ENCODE assay signal across 8 cellular contexts in the genomic region with DNA sequence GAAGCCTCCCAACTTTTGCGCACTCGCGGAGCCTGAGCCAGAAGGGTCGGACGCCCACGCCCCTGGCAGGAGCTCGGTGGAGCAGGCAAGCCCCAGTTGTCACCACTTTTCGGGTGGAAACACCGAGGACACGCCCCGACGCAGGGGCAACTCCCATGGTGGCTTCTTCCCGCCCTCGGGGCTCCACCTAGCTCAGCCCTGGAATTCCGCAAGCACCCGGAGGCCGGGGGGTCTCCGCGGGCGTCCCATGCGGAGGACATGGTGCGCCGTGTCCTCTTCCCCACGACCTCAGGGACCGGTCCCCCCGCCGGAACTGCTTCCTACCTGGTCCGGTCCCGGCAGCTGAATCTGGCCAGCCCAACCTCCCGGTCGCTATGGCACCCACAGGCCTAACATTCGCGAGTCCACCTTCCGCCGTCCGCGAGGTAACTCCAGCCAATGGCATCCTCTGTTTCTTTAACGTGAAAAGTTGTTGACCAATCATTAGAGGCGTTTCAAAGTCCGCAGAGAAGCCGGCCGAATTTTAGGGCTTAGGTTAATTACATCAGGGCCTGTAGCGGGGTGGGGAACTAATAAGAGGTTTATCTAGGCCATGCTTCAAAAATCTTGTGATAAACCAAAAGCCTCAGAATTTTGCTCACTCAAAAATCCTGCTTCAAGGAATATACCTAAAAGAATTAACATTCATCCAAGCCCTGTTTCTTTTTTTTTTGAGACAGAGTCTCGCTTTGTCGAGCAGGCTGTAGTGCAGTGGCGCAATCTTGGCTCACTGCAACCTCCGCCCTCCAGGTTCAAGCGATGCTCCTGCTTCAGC. TPM values are rescaled to one million over a fixed set of nuclear protein-coding genes. Genes with fewer than 3 reads are reported as not detected.
DNase-seq lines count a peak whose midpoint lies in the region; ATAC-seq and TF ChIP-seq lines count a peak whose summit lies in the region.

Gene STPG1, minus strand, starts transcription at position 433 of the 814 bp plus-strand sequence. CDS start 12,394 bp downstream, outside the sequence.

- H3K4me3 Mint-ChIP-seq in CD4-positive, alpha-beta memory T cell, result peak within 1 kb of the TSS; percentile 93 to 100 (median 94)

- peaks cover 0 to 17% of the 10 kb centered on the region in 2 donors for H3K36me3 Mint-ChIP-seq in CD4-positive, alpha-beta memory T cell

- peak within 1 kb of the TSS; percentile 37 to 76 for H3K4me3 ChIP-seq in CD4-positive, alpha-beta memory T cell (ENCODE audit: low read length in 2 of 2)
- peak within 1 kb of the TSS; percentile 62 to 99 (median 85) for H3K4me3 ChIP-seq in dorsolateral prefrontal cortex

- DNase-seq in CD4-positive, alpha-beta memory T cell, result peak; percentile 72 to 80 (median 76)
- DNase-seq in NCI-H69 (lab: John Stamatoyannopoulos, UW) (peak; percentile 86), dorsolateral prefrontal cortex (peak; percentile 53 to 87 (median 79)), left lobe of liver (ENCODE audit: low spot score) (peak; percentile 90)
- DNase-seq in activated CD4-positive, alpha-beta T cell treated with anti-CD3 and anti-CD28 coated beads, Interleukin-2, amount 50 U/mL, for 4 hours, result peak; percentile 57 to 58
- peak; percentile 77 to 83 for DNase-seq in stimulated activated CD4-positive, alpha-beta T cell treated with anti-CD3 and anti-CD28 coated beads, Interleukin-2, amount 100 ng/mL, for 24 hours

- no peaks in the 10 kb centered on the region for H3K9me3 ChIP-seq in CD4-positive, alpha-beta memory T cell (ENCODE audit: control insufficient read depth in 1 of 2, low read length in 2 of 2)

- H3K4me1 Mint-ChIP-seq in CD4-positive, alpha-beta memory T cell, result peaks cover 30 to 59% (median 43%) of the 10 kb centered on the region in 4 donors

- ATAC-seq in HG02938 (IDR thresholded peaks at IDR 0.05; ENCODE audit: unreplicated experiment), result peak; percentile 31
- ATAC-seq in left lobe of liver, result peak; percentile 80
- ATAC-seq in GM21717 (IDR thresholded peaks at IDR 0.05; ENCODE audit: unreplicated experiment), result no peak

- H3K9me3 Mint-ChIP-seq in CD4-positive, alpha-beta memory T cell, result peaks cover 0 to 1% (median 0%) of the 10 kb centered on the region in 8 donors

- no peaks in the 10 kb centered on the region for H3K27me3 Mint-ChIP-seq in CD4-positive, alpha-beta memory T cell

- H3K27ac ChIP-seq in CD4-positive, alpha-beta memory T cell (ENCODE audit: low read depth, low read length), result peak within 1 kb of the TSS; percentile 68
- peak within 1 kb of the TSS in 57 of 59 donors; percentile 5 to 93 (median 80) for H3K27ac ChIP-seq in dorsolateral prefrontal cortex

- no peaks in the 10 kb centered on the region for H3K27me3 ChIP-seq in CD4-positive, alpha-beta memory T cell (ENCODE audit: insufficient read depth, low read length)
- H3K27me3 ChIP-seq in dorsolateral prefrontal cortex, result no peaks in the 10 kb centered on the region

- H3K27ac Mint-ChIP-seq in CD4-positive, alpha-beta memory T cell, result peak within 1 kb of the TSS; percentile 85 to 96 (median 93)

- H3K4me1 ChIP-seq in CD4-positive, alpha-beta memory T cell (ENCODE audit: insufficient read depth, low read length), result peaks cover 44% of the 10 kb centered on the region

- POLR2A ChIA-PET in CD4-positive, alpha-beta memory T cell (lab: Charles Lee; ENCODE audit: partially characterized antibody), result interaction anchor here (0.8 to 7.7 kb wide), 8 partner anchors 21 to 834 kb away, joined by 3 to 164 read pairs (median 6); partner anchors contain the start of genes IFNLR1, RCAN3 and RSRP1

- peak in 8 of 56 donors; percentile 15 to 31 (median 20) for TF ChIP-seq CTCF in dorsolateral prefrontal cortex (IDR thresholded peaks at IDR 0.05 in 54 of 56, conservative IDR thresholded peaks at IDR 0.05 in 2 of 56; ENCODE audit: low read depth in 1 of 56, partially characterized antibody in 56 of 56)

- CTCF ChIA-PET in CD4-positive, alpha-beta memory T cell (lab: Charles Lee; ENCODE audit: partially characterized antibody), result interaction anchor here (0.8 to 8.6 kb wide), 18 partner anchors 9 to 221 kb away, joined by 3 to 129 read pairs (median 6); partner anchors contain the start of gene RCAN3

- H3K36me3 ChIP-seq in CD4-positive, alpha-beta memory T cell (ENCODE audit: insufficient read depth, low read length), result no peaks in the 10 kb centered on the region

- intact Hi-C loops in CD4-positive, alpha-beta memory T cell (cut with micrococcal nuclease), result loop anchor here (2.0 kb wide), 2 partner anchors 121 to 229 kb away; partner anchors contain the start of gene SRRM1
- intact Hi-C loops in dorsolateral prefrontal cortex (cut with DNase I), result loop anchor here in 1 of 2 donors (10.0 kb wide), 1 partner anchor 221 kb away; no protein-coding TSS in a partner anchor

RNA-seq across cellular contexts. Expression of gene STPG1, which starts in this region (rescaled TPM):
- total RNA-seq in CD4-positive, alpha-beta memory T cell, result 1 to 10 TPM; 4.2 to 4.9 TPM
- 1 to 10 TPM; 3.1 to 3.5 TPM for polyA plus RNA-seq in CD4-positive, alpha-beta memory T cell
- 10 to 100 TPM; 16.1 to 37.3 (median 24.7) TPM for total RNA-seq in dorsolateral prefrontal cortex
- 1.1 TPM for total RNA-seq in left lobe of liver
